ENCODE assay signal across 14 cellular contexts in genomic region chr16:87075319-87075860, GRCh38.
"Had no signal": no experiment of that assay in that cellular context is flagged by ENCODE, and none has a peak within 500 bp of the region (broad histone marks: within the 10 kb centered on the region; RNA-seq: fewer than 3 reads in every experiment).

No MANE protein-coding gene starts in this region.

- H3K4me1 Mint-ChIP-seq: activated CD4-positive, alpha-beta T cell treated with anti-CD3 and anti-CD28 coated beads, Interleukin-2, amount 10 ng/mL, durations not matched to agents 7 days and 5 days had no signal

- ATAC-seq: activated CD4-positive, CD25-positive, alpha-beta regulatory T cell treated with anti-CD3 and anti-CD28 coated beads, Interleukin-2, amount 50 U/mL, for 24 hours; activated naive CD4-positive, alpha-beta T cell treated with anti-CD3 and anti-CD28 coated beads, Interleukin-2, amount 50 U/mL, for 72 hours; left lung; pancreas had no signal

- DNase-seq: activated CD4-positive, alpha-beta T cell treated with anti-CD3 and anti-CD28 coated beads, Interleukin-2, amount 10 ng/mL, durations not matched to agents 7 days and 5 days; activated gamma-delta T cell; adrenal gland; dermis blood vessel endothelial cell; foreskin fibroblast; kidney; left lung; spleen; stimulated activated CD4-positive, alpha-beta T cell treated with anti-CD3 and anti-CD28 coated beads, Interleukin-4, amount 100 ng/mL, for 4 hours; stimulated activated naive CD4-positive, alpha-beta T cell; T1000 had no signal

- H3K27ac Mint-ChIP-seq: activated CD4-positive, alpha-beta T cell treated with anti-CD3 and anti-CD28 coated beads, Interleukin-2, amount 10 ng/mL, durations not matched to agents 7 days and 5 days; activated naive CD4-positive, alpha-beta T cell treated with anti-CD3 and anti-CD28 coated beads, Interleukin-2, amount 50 U/mL, for 72 hours had no signal

- H3K4me3 Mint-ChIP-seq: activated CD4-positive, alpha-beta T cell treated with anti-CD3 and anti-CD28 coated beads, Interleukin-2, amount 10 ng/mL, durations not matched to agents 7 days and 5 days had no signal
